9 cellular contexts compared by ENCODE assay signal in the genomic region with DNA sequence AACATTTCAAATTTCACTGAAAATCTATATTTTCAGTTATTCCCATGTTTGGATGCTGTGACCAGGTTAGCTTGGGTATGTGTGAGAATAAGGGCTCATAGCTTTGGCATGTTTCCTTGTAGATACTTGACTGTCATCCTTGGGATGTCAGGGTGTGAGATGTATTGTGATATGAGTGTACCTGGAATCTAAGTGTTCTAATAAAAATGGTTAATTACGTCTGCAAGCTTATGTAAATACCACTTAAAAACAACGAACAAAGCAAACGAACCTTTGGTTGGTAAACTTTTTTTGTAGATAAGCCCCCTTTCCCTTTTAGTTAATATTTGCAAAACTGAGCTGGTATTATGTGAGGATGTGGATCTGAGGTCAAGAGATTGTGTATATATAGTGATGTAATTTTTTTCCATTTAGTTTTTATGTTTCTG.
DNase-seq lines count a peak whose midpoint lies in the region; ATAC-seq and TF ChIP-seq lines count a peak whose summit lies in the region.
"Had no signal": no experiment of that assay in that cellular context is flagged by ENCODE, and none has a peak within 500 bp of the region (broad histone marks: within the 10 kb centered on the region; RNA-seq: fewer than 3 reads in every experiment).

No MANE protein-coding gene starts in this region.

- peaks cover 50% of the 10 kb centered on the region for H3K4me1 ChIP-seq in suprapubic skin

- no peaks in the 10 kb centered on the region for H3K9me3 Mint-ChIP-seq in activated T-cell treated with anti-CD3 and anti-CD28 coated beads, Interleukin-2, amount 50 U/mL, for 24 hours
- no peaks in the 10 kb centered on the region for H3K9me3 Mint-ChIP-seq in WTC11
- H3K9me3 Mint-ChIP-seq: dendritic cell treated with granulocyte-macrophage colony-stimulating factor and Interleukin-4, amounts not matched to agents 40 ng/mL and 50 ng/mL, for 4 days had no signal

- TF ChIP-seq EP300 in suprapubic skin (IDR thresholded peaks at IDR 0.05): no peak

- H3K27me3 Mint-ChIP-seq in activated T-cell treated with anti-CD3 and anti-CD28 coated beads, Interleukin-2, amount 50 U/mL, for 24 hours: no peaks in the 10 kb centered on the region
- H3K27me3 Mint-ChIP-seq in WTC11 (ENCODE audit: low read depth): no peaks in the 10 kb centered on the region
- H3K27me3 Mint-ChIP-seq: dendritic cell treated with granulocyte-macrophage colony-stimulating factor and Interleukin-4, amounts not matched to agents 40 ng/mL and 50 ng/mL, for 4 days had no signal

- POLR2A ChIA-PET in WTC11 (lab: Charles Lee): no interaction called here

- no peaks in the 10 kb centered on the region for H3K9me3 ChIP-seq in suprapubic skin

- H3K27ac Mint-ChIP-seq in activated T-cell treated with anti-CD3 and anti-CD28 coated beads, Interleukin-2, amount 50 U/mL, for 24 hours: peak overlapping the region; percentile 49
- H3K27ac Mint-ChIP-seq in WTC11: peak overlapping the region; percentile 90
- H3K27ac Mint-ChIP-seq: dendritic cell treated with granulocyte-macrophage colony-stimulating factor and Interleukin-4, amounts not matched to agents 40 ng/mL and 50 ng/mL, for 4 days had no signal

- H3K4me1 Mint-ChIP-seq in activated T-cell treated with anti-CD3 and anti-CD28 coated beads, Interleukin-2, amount 50 U/mL, for 24 hours (ENCODE audit: low read depth): peaks cover 85% of the 10 kb centered on the region
- H3K4me1 Mint-ChIP-seq in WTC11: peaks cover 92% of the 10 kb centered on the region

- no peak for DNase-seq in activated T-cell treated with anti-CD3 and anti-CD28 coated beads, Interleukin-2, amount 50 U/mL, for 24 hours
- no peak for DNase-seq in activated T-cell treated with anti-CD3 and anti-CD28 coated beads, Interleukin-2, amount 50 U/mL, for 1 hour
- DNase-seq in WTC11 (ENCODE audit: low spot score) (no peak), kidney tubule cell (ENCODE audit: low spot score) (peak; percentile 43), suprapubic skin (ENCODE audit: low spot score in 2 of 2) (no peak), putamen (ENCODE audit: low spot score) (no peak), NCI-H345 treated with DMSO at 0.1 percent for 48 hours (lab: John Stamatoyannopoulos, UW; ENCODE audit: unreplicated experiment) (no peak), NCI-H187 treated with DMSO at 0.1 percent for 48 hours (lab: John Stamatoyannopoulos, UW) (no peak)

- TF ChIP-seq CTCF in WTC11 (IDR thresholded peaks at IDR 0.05): no peak
- TF ChIP-seq CTCF in suprapubic skin (IDR thresholded peaks at IDR 0.05): no peak

- no peaks in the 10 kb centered on the region for H3K36me3 ChIP-seq in suprapubic skin

- peak overlapping the region; percentile 28 for H3K4me3 Mint-ChIP-seq in activated T-cell treated with anti-CD3 and anti-CD28 coated beads, Interleukin-2, amount 50 U/mL, for 24 hours
- no peak overlapping the region for H3K4me3 Mint-ChIP-seq in WTC11

- CTCF ChIA-PET in WTC11 (lab: Charles Lee): interaction anchor here (2.1 kb wide), 1 partner anchor 66 kb away, joined by 4 read pairs; no protein-coding TSS in a partner anchor

- TF ChIP-seq POLR2A in suprapubic skin (IDR thresholded peaks at IDR 0.05): no peak

- H3K4me3 ChIP-seq in suprapubic skin: no peak overlapping the region

- no peak for ATAC-seq in WTC11

- no peaks in the 10 kb centered on the region for H3K36me3 Mint-ChIP-seq in activated T-cell treated with anti-CD3 and anti-CD28 coated beads, Interleukin-2, amount 50 U/mL, for 24 hours (ENCODE audit: low read depth)
- no peaks in the 10 kb centered on the region for H3K36me3 Mint-ChIP-seq in WTC11

- peak overlapping the region; percentile 48 for H3K27ac ChIP-seq in suprapubic skin

- 48% methylated on average over 3 of the region's 3 CpGs for WGBS in suprapubic skin

- no peaks in the 10 kb centered on the region for H3K27me3 ChIP-seq in suprapubic skin

TF ChIP-seq in WTC11, 78 proteins besides CTCF, POLR2A, EP300 and RAD21:
- TF ChIP-seq ZNF396 (CRISPR knock-in tag; IDR thresholded peaks at IDR 0.05; ENCODE audit: borderline replicate concordance) (no peak), GABPB1 (CRISPR knock-in tag; IDR thresholded peaks at IDR 0.05) (peak; percentile 72), CREB1 (CRISPR knock-in tag; IDR thresholded peaks at IDR 0.05) (no peak), GRHL2 (CRISPR knock-in tag; IDR thresholded peaks at IDR 0.05; ENCODE audit: insufficient replicate concordance, severe bottlenecking) (no peak), ZNF138 (CRISPR knock-in tag; conservative IDR thresholded peaks at IDR 0.05) (no peak)
- TF ChIP-seq, protein P1, sequence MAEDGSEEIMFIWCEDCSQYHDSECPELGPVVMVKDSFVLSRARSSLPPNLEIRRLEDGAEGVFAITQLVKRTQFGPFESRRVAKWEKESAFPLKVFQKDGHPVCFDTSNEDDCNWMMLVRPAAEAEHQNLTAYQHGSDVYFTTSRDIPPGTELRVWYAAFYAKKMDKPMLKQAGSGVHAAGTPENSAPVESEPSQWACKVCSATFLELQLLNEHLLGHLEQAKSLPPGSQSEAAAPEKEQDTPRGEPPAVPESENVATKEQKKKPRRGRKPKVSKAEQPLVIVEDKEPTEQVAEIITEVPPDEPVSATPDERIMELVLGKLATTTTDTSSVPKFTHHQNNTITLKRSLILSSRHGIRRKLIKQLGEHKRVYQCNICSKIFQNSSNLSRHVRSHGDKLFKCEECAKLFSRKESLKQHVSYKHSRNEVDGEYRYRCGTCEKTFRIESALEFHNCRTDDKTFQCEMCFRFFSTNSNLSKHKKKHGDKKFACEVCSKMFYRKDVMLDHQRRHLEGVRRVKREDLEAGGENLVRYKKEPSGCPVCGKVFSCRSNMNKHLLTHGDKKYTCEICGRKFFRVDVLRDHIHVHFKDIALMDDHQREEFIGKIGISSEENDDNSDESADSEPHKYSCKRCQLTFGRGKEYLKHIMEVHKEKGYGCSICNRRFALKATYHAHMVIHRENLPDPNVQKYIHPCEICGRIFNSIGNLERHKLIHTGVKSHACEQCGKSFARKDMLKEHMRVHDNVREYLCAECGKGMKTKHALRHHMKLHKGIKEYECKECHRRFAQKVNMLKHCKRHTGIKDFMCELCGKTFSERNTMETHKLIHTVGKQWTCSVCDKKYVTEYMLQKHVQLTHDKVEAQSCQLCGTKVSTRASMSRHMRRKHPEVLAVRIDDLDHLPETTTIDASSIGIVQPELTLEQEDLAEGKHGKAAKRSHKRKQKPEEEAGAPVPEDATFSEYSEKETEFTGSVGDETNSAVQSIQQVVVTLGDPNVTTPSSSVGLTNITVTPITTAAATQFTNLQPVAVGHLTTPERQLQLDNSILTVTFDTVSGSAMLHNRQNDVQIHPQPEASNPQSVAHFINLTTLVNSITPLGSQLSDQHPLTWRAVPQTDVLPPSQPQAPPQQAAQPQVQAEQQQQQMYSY (CRISPR knock-in tag; IDR thresholded peaks at IDR 0.05): no peak
